In genomic region chr22:37325024-37325395, GRCh38 we compare ENCODE assay signal across 26 cellular contexts. TPM values are rescaled to one million over a fixed set of nuclear protein-coding genes. Genes with fewer than 3 reads are reported as not detected.
DNase-seq lines count a peak whose midpoint lies in the region; ATAC-seq, FAIRE-seq and TF ChIP-seq lines count a peak whose summit lies in the region.
"Had no signal": no experiment of that assay in that cellular context is flagged by ENCODE, and none has a peak within 500 bp of the region (broad histone marks: within the 10 kb centered on the region; RNA-seq: fewer than 3 reads in every experiment).

No MANE protein-coding gene starts in this region.

- no peaks in the 10 kb centered on the region for H3K36me3 ChIP-seq in bronchial epithelial cell (ENCODE audit: control insufficient read depth, insufficient read depth, low read length)
- H3K36me3 ChIP-seq in stomach = no peaks in the 10 kb centered on the region
- H3K36me3 ChIP-seq: heart left ventricle, Peyer's patch, vagina had no signal

- 2 to 13% (median 7%) methylated on average over 14 to 22 of the region's 22 CpGs for whole genome bisulfite sequencing in stomach, 5 donors

- DNase-seq in Right ventricle myocardium inferior (ENCODE audit: missing footprints) (peak; percentile 27), cardiac septum (ENCODE audit: low spot score) (no peak), bronchial epithelial cell (ENCODE audit: low read depth) (no peak), stomach (no peak), ACHN (no peak), NCI-H510A treated with DMSO at 0.1 percent for 48 hours (lab: John Stamatoyannopoulos, UW) (no peak)
- DNase-seq in activated T-cell treated with anti-CD3 and anti-CD28 coated beads, Interleukin-2, amount 50 U/mL, for 48 hours = no peak
- DNase-seq: CD4-positive, alpha-beta T cell; central memory CD4-positive, alpha-beta T cell; DMS153; effector CD8-positive, alpha-beta T cell; GF-D8; heart left ventricle; HFFc6; mesendoderm; NCI-H2029; NCI-H446; stimulated activated CD4-positive, alpha-beta T cell treated with anti-CD3 and anti-CD28 coated beads, Interleukin-4, amount 100 ng/mL, for 4 hours had no signal

- intact Hi-C loops in Right ventricle myocardium inferior (cut with DNase I) (no loop called here), cardiac septum (cut with DNase I) (loop anchor here (10.0 kb wide), 1 partner anchor 260 kb away; the partner anchor contains the start of gene LGALS2), stomach (cut with DNase I; ENCODE audit: low total_unique reads) (no loop called here)

- TF ChIP-seq EP300 in stomach (IDR thresholded peaks at IDR 0.05) = no peak

- TF ChIP-seq CTCF in bronchial epithelial cell (IDR thresholded peaks at IDR 0.05; ENCODE audit: insufficient read depth, low read length, severe bottlenecking) (no peak), stomach (IDR thresholded peaks at IDR 0.05) (no peak)

- peaks cover 14 to 50% (median 30%) of the 10 kb centered on the region in 4 donors for H3K4me1 ChIP-seq in stomach
- H3K4me1 ChIP-seq: vagina had no signal

- ATAC-seq in Right ventricle myocardium inferior = no peak
- ATAC-seq: activated CD4-positive, CD25-positive, alpha-beta regulatory T cell treated with anti-CD3 and anti-CD28 coated beads, Interleukin-2, amount 50 U/mL, for 24 hours; heart left ventricle; natural killer cell treated with Interleukin-12 subunit alpha and Interleukin-12 subunit beta and Interleukin-15 and Interleukin-18, amount 100 ng/mL, for 72 hours had no signal

- H3K4me3 ChIP-seq in bronchial epithelial cell (ENCODE audit: low read depth, low read length) = peak overlapping the region; percentile 2
- peak overlapping the region; percentile 36; the same call in 1 of the 2 replicates for H3K4me3 ChIP-seq in iPS-18c (ENCODE audit: insufficient read depth, low read depth, low read length)
- H3K4me3 ChIP-seq in stomach = peak overlapping the region; percentile 8 to 40 (median 20)
- H3K4me3 ChIP-seq: vagina had no signal

- H3K9me3 ChIP-seq in iPS-18c (ENCODE audit: control insufficient read depth, insufficient read depth, low read length) (no peaks in the 10 kb centered on the region), stomach (no peaks in the 10 kb centered on the region)
- H3K9me3 ChIP-seq: heart left ventricle, Peyer's patch, vagina had no signal

- H3K27me3 ChIP-seq in bronchial epithelial cell (ENCODE audit: control insufficient read depth, insufficient read depth, low read length) (no peaks in the 10 kb centered on the region), stomach (peaks cover 0 to 90% (median 32%) of the 10 kb centered on the region in 3 donors)

- in situ Hi-C loops in ACHN (cut with HindIII; ENCODE audit: low pct_ligation_motif_present, low pct_unique_long_range_greater_than_20kb, low sequenced_read_pairs) = loop anchor here (10.0 kb wide), 1 partner anchor 70 kb away; no protein-coding TSS in a partner anchor

- H3K27ac ChIP-seq in stomach = peak overlapping the region in 1 of 5 donors; percentile 60
- H3K27ac ChIP-seq: heart left ventricle, vagina had no signal

- TF ChIP-seq POLR2A in stomach (IDR thresholded peaks at IDR 0.05) = no peak

- FAIRE-seq in bronchial epithelial cell (lab: Jason Lieb, UNC) = no peak
- FAIRE-seq: A204.1 had no signal

RNA-seq across cellular contexts. Expression of gene CYTH4, which starts 42.7 kb away (rescaled TPM):
- total RNA-seq in Right ventricle myocardium inferior (7.5 TPM), cardiac septum (8.0 TPM), bronchial epithelial cell (not detected in 2 replicates), stomach (10 to 100 TPM in 2 of 5 donors, 1 to 10 TPM in 2, not detected in 1; 4.2 to 77.0 (median 12.5) TPM)
- 1 to 10 TPM; 1.9 to 6.0 (median 5.0) TPM for polyA plus RNA-seq in stomach
- total RNA-seq: progenitor cell of endocrine pancreas had no signal
- polyA plus RNA-seq: fibroblast of lung had no signal
